8 cellular contexts compared by ENCODE assay signal in the genomic region with DNA sequence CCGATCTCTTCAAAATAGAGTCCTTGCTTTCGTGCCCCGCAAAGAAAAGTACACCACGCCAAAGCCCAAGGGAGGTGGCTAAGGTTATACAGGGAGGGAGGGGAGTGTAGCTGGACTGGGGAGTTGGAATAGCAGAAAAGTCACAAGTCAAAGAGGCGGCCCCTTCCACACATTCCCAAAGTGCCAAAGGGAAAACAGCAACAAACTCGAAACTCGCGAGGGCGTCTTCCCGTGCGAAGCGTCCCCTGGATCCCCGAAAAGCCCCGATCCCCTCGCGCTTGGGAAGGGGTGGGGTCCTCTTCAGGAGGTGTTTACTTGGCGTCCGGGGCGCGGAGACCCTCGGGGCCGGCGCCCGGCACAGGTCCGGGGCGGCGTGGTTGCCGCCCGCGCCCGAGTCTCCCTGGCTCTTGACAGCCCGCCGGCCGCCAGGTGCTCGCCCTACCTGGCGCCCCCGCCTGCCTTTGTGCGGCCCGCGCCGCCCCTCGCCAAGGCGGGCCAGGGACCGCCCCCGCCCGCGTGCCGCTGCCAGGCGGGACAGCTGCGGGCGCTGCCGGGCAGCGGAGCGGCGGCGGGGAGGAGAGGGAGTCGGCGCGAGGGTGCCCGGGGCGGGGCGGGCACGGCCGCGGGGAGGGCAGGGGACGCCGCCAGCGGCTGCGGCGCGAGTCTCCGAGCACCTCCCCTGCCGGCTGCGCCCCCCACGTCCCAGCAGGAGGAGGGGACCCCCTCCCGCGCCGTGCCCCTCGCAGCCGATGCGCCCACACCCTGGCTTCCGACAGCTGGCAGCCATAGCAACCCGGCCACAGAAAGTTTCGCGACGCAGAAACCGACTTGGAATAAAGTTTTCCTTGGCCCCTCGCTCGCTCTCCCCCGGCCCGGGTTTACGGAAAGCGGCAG. TPM values are rescaled to one million over a fixed set of nuclear protein-coding genes. Genes with fewer than 3 reads are reported as not detected.
DNase-seq lines count a peak whose midpoint lies in the region; ATAC-seq and TF ChIP-seq lines count a peak whose summit lies in the region.

No MANE protein-coding gene starts in this region.

- no peaks in the 10 kb centered on the region for H4K20me1 ChIP-seq in KMS-11 (ENCODE audit: insufficient read depth)

- no peak for TF ChIP-seq CTCF in CD4-positive, alpha-beta T cell (IDR thresholded peaks at IDR 0.05)
- no peak for TF ChIP-seq CTCF in KMS-11 (conservative IDR thresholded peaks at IDR 0.05; ENCODE audit: low read depth, low read length)
- no peak for TF ChIP-seq CTCF in right atrium auricular region (IDR thresholded peaks at IDR 0.05)
- peak in 1 of 4 experiments; percentile 17 for TF ChIP-seq CTCF in prostate gland (IDR thresholded peaks at IDR 0.05)

- no peak overlapping the region for H3K27ac ChIP-seq in CD4-positive, alpha-beta T cell (ENCODE audit: low read depth, low read length)
- H3K27ac ChIP-seq in KMS-11 (no peak overlapping the region), right atrium auricular region (peak overlapping the region; percentile 93 to 94), prostate gland (peak overlapping the region; percentile 93 to 98)

- H3K79me2 ChIP-seq in KMS-11 (ENCODE audit: insufficient read depth, low read depth), result no peaks in the 10 kb centered on the region

- no peak overlapping the region for H3K4me3 ChIP-seq in KMS-11 (IDR thresholded peaks at IDR 0.05; ENCODE audit: insufficient read depth, low read depth, low read length)
- H3K4me3 ChIP-seq in right atrium auricular region, result peak overlapping the region; percentile 69 to 81
- H3K4me3 ChIP-seq in prostate gland, result peak overlapping the region; percentile 88 to 92

- intact Hi-C loops in CD4-positive, alpha-beta T cell (cut with DNase I, micrococcal nuclease), result no loop called here
- intact Hi-C loops in prostate gland (cut with DNase I), result loop anchor here (5.0 kb wide), 3 partner anchors 124 to 384 kb away; a partner anchor contains a TSS

- 1% methylated on average over 28 of the region's 93 CpGs for WGBS in prostate gland

- H3K4me3 Mint-ChIP-seq in CD4-positive, alpha-beta T cell, result peak overlapping the region; percentile 85
- peak overlapping the region; percentile 94 for H3K4me3 Mint-ChIP-seq in activated naive CD8-positive, alpha-beta T cell

- no peaks in the 10 kb centered on the region for H3K36me3 ChIP-seq in KMS-11 (ENCODE audit: insufficient read depth)
- no peaks in the 10 kb centered on the region for H3K36me3 ChIP-seq in right atrium auricular region
- H3K36me3 ChIP-seq in prostate gland, result no peaks in the 10 kb centered on the region

- DNase-seq in CD4-positive, alpha-beta T cell, result no peak
- DNase-seq in right atrium auricular region (ENCODE audit: low spot score) (no peak), prostate gland (ENCODE audit: low spot score) (peak; percentile 55), ecto neural progenitor cell (ENCODE audit: low spot score) (no peak)
- no peak for DNase-seq in NK-92 treated with Interleukin-12 subunit alpha and Interleukin-12 subunit beta, amount 100 ng/mL, for 24 hours (lab: John Stamatoyannopoulos, UW)

- ATAC-seq in CD4-positive, alpha-beta T cell (ENCODE audit: poor library complexity), result no peak
- peak; percentile 11 for ATAC-seq in GM19395 (IDR thresholded peaks at IDR 0.05; ENCODE audit: unreplicated experiment)

- H3K36me3 Mint-ChIP-seq in CD4-positive, alpha-beta T cell (ENCODE audit: low read depth), result no peaks in the 10 kb centered on the region
- H3K36me3 Mint-ChIP-seq in activated naive CD8-positive, alpha-beta T cell, result no peaks in the 10 kb centered on the region

- H3K27me3 ChIP-seq in CD4-positive, alpha-beta T cell (ENCODE audit: control insufficient read depth, insufficient read depth, low read length), result peaks cover 35% of the 10 kb centered on the region
- H3K27me3 ChIP-seq in KMS-11 (ENCODE audit: insufficient read depth, low read depth) (0 out of 2 replicates have a peak, but pooled peaks cover 4% of the 10 kb centered on the region), right atrium auricular region (no peaks in the 10 kb centered on the region), prostate gland (replicated peaks; ENCODE audit: insufficient read depth) (no peaks in the 10 kb centered on the region)

- CTCF ChIA-PET in CD4-positive, alpha-beta T cell (lab: Charles Lee), result no interaction called here

- peak overlapping the region; percentile 34; the same call in 1 of the 2 replicates for H2AFZ ChIP-seq in KMS-11 (ENCODE audit: low read depth)

- peak overlapping the region; percentile 13; the same call in 1 of the 2 replicates for H3K4me2 ChIP-seq in KMS-11

- H3K27me3 Mint-ChIP-seq in CD4-positive, alpha-beta T cell, result peaks cover 64% of the 10 kb centered on the region
- H3K27me3 Mint-ChIP-seq in activated naive CD8-positive, alpha-beta T cell, result peaks cover 34% of the 10 kb centered on the region

- H3K4me1 ChIP-seq in KMS-11 (ENCODE audit: low read depth, poor library complexity, severe bottlenecking) (no peaks in the 10 kb centered on the region), right atrium auricular region (peaks cover 0 to 9% of the 10 kb centered on the region in 2 donors), prostate gland (replicated peaks) (no peaks in the 10 kb centered on the region)

- no peak overlapping the region for H3K9ac ChIP-seq in KMS-11

- no peaks in the 10 kb centered on the region for H3K9me3 ChIP-seq in CD4-positive, alpha-beta T cell (ENCODE audit: control insufficient read depth, low read length)
- H3K9me3 ChIP-seq in right atrium auricular region, result no peaks in the 10 kb centered on the region
- H3K9me3 ChIP-seq in prostate gland, result no peaks in the 10 kb centered on the region

- no peak overlapping the region for H3K27ac Mint-ChIP-seq in CD4-positive, alpha-beta T cell
- H3K27ac Mint-ChIP-seq in activated naive CD8-positive, alpha-beta T cell, result no peak overlapping the region

- H3K4me1 Mint-ChIP-seq in CD4-positive, alpha-beta T cell (ENCODE audit: low read depth), result peaks cover 21% of the 10 kb centered on the region
- peaks cover 16% of the 10 kb centered on the region for H3K4me1 Mint-ChIP-seq in activated naive CD8-positive, alpha-beta T cell (ENCODE audit: low read depth)

- no peaks in the 10 kb centered on the region for H3K9me3 Mint-ChIP-seq in CD4-positive, alpha-beta T cell
- H3K9me3 Mint-ChIP-seq in activated naive CD8-positive, alpha-beta T cell (ENCODE audit: low read depth), result no peaks in the 10 kb centered on the region

- TF ChIP-seq POLR2A in prostate gland (IDR thresholded peaks at IDR 0.05), result peak; percentile 35

- POLR2A ChIA-PET in CD4-positive, alpha-beta T cell (lab: Charles Lee), result no interaction called here

RNA-seq across cellular contexts. Expression of a gene that starts 1.0 kb away (rescaled TPM):
- under 1 TPM; 0.59 to 0.63 TPM for total RNA-seq in CD4-positive, alpha-beta T cell
- total RNA-seq in right atrium auricular region, result 10 to 100 TPM in 1 of 2 donors, 1 to 10 TPM in 1; 9.6 to 17.2 TPM
- 10 to 100 TPM; 66.3 to 92.0 TPM for total RNA-seq in prostate gland

Comparison
In these comparisons a context has a peak if more than half of its experiments do, and no peak if none do; other contexts are left out.
1. H3K27ac ChIP-seq: peak in right atrium auricular region (2 of 2) and prostate gland (2 of 2); none in CD4-positive, alpha-beta T cell (single experiment) and KMS-11 (single experiment).
2. RNA of a gene that starts 1.0 kb away (total RNA-seq): 66.3 to 92.0 TPM in prostate gland and 9.6 to 17.2 TPM in right atrium auricular region; 0.59 to 0.63 TPM in CD4-positive, alpha-beta T cell; every median in the first group is over 4 times any median in the second.